In genomic region chr11:62024975-62025374, GRCh38 we compare ENCODE assay signal across 8 cellular contexts. TPM values are rescaled to one million over a fixed set of nuclear protein-coding genes. Genes with fewer than 3 reads are reported as not detected.
DNase-seq lines count a peak whose midpoint lies in the region; ATAC-seq and TF ChIP-seq lines count a peak whose summit lies in the region.

No MANE protein-coding gene starts in this region.

- intact Hi-C loops in CD4-positive, alpha-beta T cell (cut with DNase I, micrococcal nuclease), result loop anchor here (1.0 kb wide), 3 partner anchors 57 to 58 kb away; partner anchors contain the start of gene FTH1 (in 1 of the 2)
- intact Hi-C loops in mammary epithelial cell (cut with micrococcal nuclease), result loop anchor here (1.0 kb wide), 3 partner anchors 20 to 62 kb away; no protein-coding TSS in a partner anchor

- no peaks in the 10 kb centered on the region for H3K9me2 ChIP-seq in MM.1S (replicated peaks; ENCODE audit: insufficient read depth, low read length)

- H3K79me2 ChIP-seq in MM.1S (ENCODE audit: low read length), result no peaks in the 10 kb centered on the region
- H3K79me2 ChIP-seq in mammary epithelial cell (ENCODE audit: insufficient read depth, low read length), result no peaks in the 10 kb centered on the region

- H3K27me3 ChIP-seq in CD4-positive, alpha-beta T cell (ENCODE audit: control insufficient read depth, insufficient read depth, low read length), result no peaks in the 10 kb centered on the region
- 0 out of 2 replicates have a peak, but pooled peaks cover 8% of the 10 kb centered on the region for H3K27me3 ChIP-seq in MM.1S (replicated peaks; ENCODE audit: insufficient read depth, low read length)
- no peaks in the 10 kb centered on the region for H3K27me3 ChIP-seq in mammary epithelial cell (ENCODE audit: insufficient read depth, low read length)

- H3K4me1 Mint-ChIP-seq in CD4-positive, alpha-beta T cell (ENCODE audit: low read depth), result peaks cover 29% of the 10 kb centered on the region
- peaks cover 33 to 50% of the 10 kb centered on the region in 2 donors for H3K4me1 Mint-ChIP-seq in natural killer cell treated with Interleukin-12 subunit alpha and Interleukin-12 subunit beta and Interleukin-15 and Interleukin-18, amount 100 ng/mL, for 72 hours (ENCODE audit: low read depth in 2 of 2)

- H3K4me2 ChIP-seq in MM.1S (ENCODE audit: low read depth, low read length) (peak overlapping the region; percentile 19; the same call in 1 of the 2 replicates), mammary epithelial cell (ENCODE audit: insufficient read depth, low read depth, low read length) (peak overlapping the region; percentile 11)

- 59% methylated on average over 6 of the region's 6 CpGs for WGBS in mammary epithelial cell (ENCODE audit: low coverage, missing lambda C conversion rate)

- H3K4me1 ChIP-seq in MM.1S (ENCODE audit: low read length) (no peaks in the 10 kb centered on the region), mammary epithelial cell (ENCODE audit: insufficient read depth, low read length) (peaks cover 14% of the 10 kb centered on the region)

- in situ Hi-C loops in mammary epithelial cell (cut with MboI; ENCODE audit: low sequenced_read_pairs in 2 of 2), result no loop called here

- CTCF ChIA-PET in CD4-positive, alpha-beta T cell (lab: Charles Lee), result interaction anchor here (0.9 to 3.0 kb wide), 11 partner anchors 28 to 228 kb away, joined by 3 to 22 read pairs (median 4); partner anchors contain the start of gene FTH1
- CTCF ChIA-PET in mammary epithelial cell (lab: Charles Lee; ENCODE audit: low non-redundant PET), result no interaction called here

- H3K9me3 Mint-ChIP-seq in CD4-positive, alpha-beta T cell, result peaks cover 6% of the 10 kb centered on the region
- H3K9me3 Mint-ChIP-seq in natural killer cell treated with Interleukin-12 subunit alpha and Interleukin-12 subunit beta and Interleukin-15 and Interleukin-18, amount 100 ng/mL, for 72 hours, result peaks cover 10% of the 10 kb centered on the region

- peak overlapping the region; percentile 43 for H3K4me3 Mint-ChIP-seq in CD4-positive, alpha-beta T cell
- peak overlapping the region; percentile 72 for H3K4me3 Mint-ChIP-seq in natural killer cell treated with Interleukin-12 subunit alpha and Interleukin-12 subunit beta and Interleukin-15 and Interleukin-18, amount 100 ng/mL, for 72 hours

- H4K20me1 ChIP-seq in MM.1S (ENCODE audit: insufficient read depth, low read length), result no peaks in the 10 kb centered on the region
- H4K20me1 ChIP-seq in mammary epithelial cell (ENCODE audit: insufficient read depth, low read length), result no peaks in the 10 kb centered on the region

- H3K36me3 ChIP-seq in MM.1S (replicated peaks; ENCODE audit: insufficient read depth, low read length) (no peaks in the 10 kb centered on the region), mammary epithelial cell (ENCODE audit: insufficient read depth, low read length) (no peaks in the 10 kb centered on the region)

- H3K27ac Mint-ChIP-seq in CD4-positive, alpha-beta T cell, result peak overlapping the region; percentile 95
- H3K27ac Mint-ChIP-seq in natural killer cell treated with Interleukin-12 subunit alpha and Interleukin-12 subunit beta and Interleukin-15 and Interleukin-18, amount 100 ng/mL, for 72 hours, result peak overlapping the region; percentile 93 to 96

- no peaks in the 10 kb centered on the region for H3K27me3 Mint-ChIP-seq in CD4-positive, alpha-beta T cell
- H3K27me3 Mint-ChIP-seq in natural killer cell treated with Interleukin-12 subunit alpha and Interleukin-12 subunit beta and Interleukin-15 and Interleukin-18, amount 100 ng/mL, for 72 hours, result no peaks in the 10 kb centered on the region

- POLR2A ChIA-PET in CD4-positive, alpha-beta T cell (lab: Charles Lee), result interaction anchor here (1.0 to 7.2 kb wide), 18 partner anchors 10 to 232 kb away, joined by 3 to 177 read pairs (median 4); partner anchors contain the start of genes FEN1 and FTH1

- H3K4me3 ChIP-seq in MM.1S (ENCODE audit: low read length), result no peak overlapping the region
- H3K4me3 ChIP-seq in mammary epithelial cell (replicated peaks in 1 of 3; ENCODE audit: insufficient read depth in 1 of 3, low read depth in 2 of 3, low read length in 3 of 3), result no peak overlapping the region

- H3K27ac ChIP-seq in CD4-positive, alpha-beta T cell (ENCODE audit: low read depth, low read length), result peak overlapping the region; percentile 85
- peak overlapping the region; percentile 18; the same call in 1 of the 2 replicates for H3K27ac ChIP-seq in MM.1S (ENCODE audit: low read length)
- H3K27ac ChIP-seq in mammary epithelial cell (ENCODE audit: insufficient read depth, low read depth, low read length), result peak overlapping the region; percentile 87

- dilution Hi-C loops in mammary epithelial cell (cut with HindIII; ENCODE audit: low sequenced_read_pairs), result no loop called here

- no peaks in the 10 kb centered on the region for H3F3A ChIP-seq in MM.1S (ENCODE audit: insufficient read depth, low read length)

- TF ChIP-seq CTCF in CD4-positive, alpha-beta T cell (IDR thresholded peaks at IDR 0.05), result no peak
- no peak for TF ChIP-seq CTCF in MM.1S (IDR thresholded peaks at IDR 0.05; ENCODE audit: low read length)
- TF ChIP-seq CTCF in mammary epithelial cell (conservative IDR thresholded peaks at IDR 0.05 in 1 of 2, IDR thresholded peaks at IDR 0.05 in 1 of 2; ENCODE audit: extremely low read depth in 1 of 2, insufficient read depth in 1 of 2, low read depth in 1 of 2, low read length in 2 of 2), result no peak

- H3K36me3 Mint-ChIP-seq in CD4-positive, alpha-beta T cell (ENCODE audit: low read depth), result no peaks in the 10 kb centered on the region
- H3K36me3 Mint-ChIP-seq in natural killer cell treated with Interleukin-12 subunit alpha and Interleukin-12 subunit beta and Interleukin-15 and Interleukin-18, amount 100 ng/mL, for 72 hours, result peaks cover 12% of the 10 kb centered on the region

- H2AFZ ChIP-seq in MM.1S (ENCODE audit: low read length) (no peak overlapping the region), mammary epithelial cell (ENCODE audit: low read depth, low read length) (no peak overlapping the region)

- peak in 1 of 10 experiments; percentile 13 for DNase-seq in CD4-positive, alpha-beta T cell
- DNase-seq in MM.1S (no peak), mammary epithelial cell (no peak), mucosa of gallbladder (ENCODE audit: low spot score) (no peak), left lobe of liver (ENCODE audit: low spot score) (no peak), DMS53 treated with DMSO at 0.1 percent for 48 hours (lab: John Stamatoyannopoulos, UW; ENCODE audit: unreplicated experiment) (no peak)
- DNase-seq in natural killer cell treated with Interleukin-12 subunit alpha and Interleukin-12 subunit beta and Interleukin-15 and Interleukin-18, amount 100 ng/mL, for 72 hours (ENCODE audit: low spot score), result no peak

- H3K9me3 ChIP-seq in CD4-positive, alpha-beta T cell (ENCODE audit: control insufficient read depth, low read length), result peaks cover 6% of the 10 kb centered on the region
- H3K9me3 ChIP-seq in MM.1S (replicated peaks; ENCODE audit: insufficient read depth, low read length) (no peaks in the 10 kb centered on the region), mammary epithelial cell (replicated peaks; ENCODE audit: insufficient read depth, low read length) (no peaks in the 10 kb centered on the region)

- ATAC-seq in CD4-positive, alpha-beta T cell (ENCODE audit: poor library complexity), result no peak
- no peak for ATAC-seq in natural killer cell treated with Interleukin-12 subunit alpha and Interleukin-12 subunit beta and Interleukin-15 and Interleukin-18, amount 100 ng/mL, for 72 hours
- ATAC-seq in left lobe of liver, result no peak
- ATAC-seq in GM21390 (IDR thresholded peaks at IDR 0.05; ENCODE audit: unreplicated experiment), result no peak

- TSS peak; percentile 96 for BruUV-seq in mammary epithelial cell (replicated peaks; lab: Mats Ljungman, UMichigan)

- H3K9ac ChIP-seq in MM.1S (ENCODE audit: low read length) (no peak overlapping the region), mammary epithelial cell (ENCODE audit: insufficient read depth, low read length) (peak overlapping the region; percentile 43)

RNA-seq across cellular contexts. Expression of gene FTH1, which starts 57.5 kb away (rescaled TPM):
- 1,000 to 10,000 TPM; 2,313 to 2,400 TPM for total RNA-seq in CD4-positive, alpha-beta T cell
- 1,000 to 10,000 TPM; 2,122 to 4,396 TPM for total RNA-seq in mammary epithelial cell
- polyA plus RNA-seq in mammary epithelial cell, result 3,424 TPM
- 11,932 TPM for polyA minus RNA-seq in mammary epithelial cell
- total RNA-seq in natural killer cell treated with Interleukin-12 subunit alpha and Interleukin-12 subunit beta and Interleukin-15 and Interleukin-18, amount 100 ng/mL, for 72 hours, result over 10,000 TPM in 1 of 2 donors, 1,000 to 10,000 TPM in 1; 5,097 to 40,662 TPM
- total RNA-seq in mucosa of gallbladder, result 2,359 TPM
- 938 TPM for total RNA-seq in left lobe of liver

Comparison
In these comparisons a context has a peak if more than half of its experiments do, and no peak if none do; other contexts are left out.
1. H3K27ac ChIP-seq: peak in every context shown above with its lines; median percentile 87 in mammary epithelial cell; 85 in CD4-positive, alpha-beta T cell; 18 in MM.1S.